Comparison of ENCODE assay signal across 17 cellular contexts in genomic region chr10:129058664-129059155, GRCh38.
DNase-seq lines count a peak whose midpoint lies in the region; ATAC-seq and TF ChIP-seq lines count a peak whose summit lies in the region.
"Had no signal": no experiment of that assay in that cellular context is flagged by ENCODE, and none has a peak within 500 bp of the region (broad histone marks: within the 10 kb centered on the region; RNA-seq: fewer than 3 reads in every experiment).

No MANE protein-coding gene starts in this region.

- POLR2A ChIA-PET in activated naive CD8-positive, alpha-beta T cell treated with anti-CD3 and anti-CD28 coated beads, Interleukin-2, amount 10 ng/mL, durations not matched to agents 7 days and 5 days (lab: Charles Lee): interaction anchor here (1.4 to 2.2 kb wide), 2 partner anchors 22 to 44 kb away, joined by 3 to 17 read pairs; no protein-coding TSS in a partner anchor

- H3K27me3 ChIP-seq in MM.1S (replicated peaks; ENCODE audit: insufficient read depth, low read length): no peaks in the 10 kb centered on the region

- no peak for ATAC-seq in activated naive CD8-positive, alpha-beta T cell treated with anti-CD3 and anti-CD28 coated beads, Interleukin-2, amount 10 ng/mL, durations not matched to agents 7 days and 5 days (ENCODE audit: low read depth)
- ATAC-seq in activated naive CD8-positive, alpha-beta T cell treated with anti-CD3 and anti-CD28 coated beads, Interleukin-2, amount 50 U/mL, for 24 hours: no peak
- ATAC-seq in GM21367 (IDR thresholded peaks at IDR 0.05; ENCODE audit: unreplicated experiment): no peak
- no peak for ATAC-seq in GM18498 (IDR thresholded peaks at IDR 0.05; ENCODE audit: unreplicated experiment)

- DNase-seq in activated naive CD8-positive, alpha-beta T cell treated with anti-CD3 and anti-CD28 coated beads, Interleukin-2, amount 10 ng/mL, durations not matched to agents 7 days and 5 days: peak; percentile 21
- no peak for DNase-seq in activated naive CD8-positive, alpha-beta T cell treated with anti-CD3 and anti-CD28 coated beads, Interleukin-2, amount 50 U/mL, for 24 hours
- DNase-seq in MM.1S (no peak), immature natural killer cell (no peak), DMS114 treated with DMSO at 0.1 percent for 48 hours (lab: John Stamatoyannopoulos, UW; ENCODE audit: unreplicated experiment) (no peak)
- DNase-seq: Calu3, GDM1, IMR-90, NCI-H1417, NCI-H1694 treated with DMSO at 0.1 percent for 48 hours, NCI-H2081 treated with DMSO at 0.1 percent for 48 hours, NCI-H524 treated with DMSO at 0.1 percent for 48 hours, SIG-M5, SK-N-SH had no signal

- H3K9me3 ChIP-seq in MM.1S (replicated peaks; ENCODE audit: insufficient read depth, low read length): no peaks in the 10 kb centered on the region
- H3K9me3 ChIP-seq: SK-N-SH had no signal

- H3K9ac ChIP-seq in MM.1S (ENCODE audit: low read length): peak overlapping the region; percentile 82
- H3K9ac ChIP-seq: SK-N-SH had no signal

- H3K4me3 Mint-ChIP-seq in activated naive CD8-positive, alpha-beta T cell treated with anti-CD3 and anti-CD28 coated beads, Interleukin-2, amount 10 ng/mL, durations not matched to agents 7 days and 5 days: no peak overlapping the region
- no peak overlapping the region for H3K4me3 Mint-ChIP-seq in activated naive CD8-positive, alpha-beta T cell treated with anti-CD3 and anti-CD28 coated beads, Interleukin-2, amount 50 U/mL, for 24 hours
- H3K4me3 Mint-ChIP-seq in immature natural killer cell: peak overlapping the region in 4 of 5 donors; percentile 68 to 86 (median 76)

- H3K4me1 ChIP-seq in MM.1S (ENCODE audit: low read length): peaks cover 38% of the 10 kb centered on the region

- peak overlapping the region; percentile 75; the same call in 1 of the 2 replicates for H3K4me2 ChIP-seq in MM.1S (ENCODE audit: low read depth, low read length)
- H3K4me2 ChIP-seq: SK-N-SH had no signal

- H2AFZ ChIP-seq in MM.1S (ENCODE audit: low read length): peak overlapping the region; percentile 22; the same call in 1 of the 2 replicates

- peaks cover 61% of the 10 kb centered on the region for H3K27me3 Mint-ChIP-seq in activated naive CD8-positive, alpha-beta T cell treated with anti-CD3 and anti-CD28 coated beads, Interleukin-2, amount 10 ng/mL, durations not matched to agents 7 days and 5 days
- no peaks in the 10 kb centered on the region for H3K27me3 Mint-ChIP-seq in activated naive CD8-positive, alpha-beta T cell treated with anti-CD3 and anti-CD28 coated beads, Interleukin-2, amount 50 U/mL, for 24 hours
- H3K27me3 Mint-ChIP-seq in immature natural killer cell (ENCODE audit: low read depth in 3 of 3): peaks cover 19 to 30% (median 21%) of the 10 kb centered on the region in 3 donors

- H3K9me3 Mint-ChIP-seq in activated naive CD8-positive, alpha-beta T cell treated with anti-CD3 and anti-CD28 coated beads, Interleukin-2, amount 10 ng/mL, durations not matched to agents 7 days and 5 days: no peaks in the 10 kb centered on the region
- no peaks in the 10 kb centered on the region for H3K9me3 Mint-ChIP-seq in activated naive CD8-positive, alpha-beta T cell treated with anti-CD3 and anti-CD28 coated beads, Interleukin-2, amount 50 U/mL, for 24 hours
- peaks cover 0 to 2% (median 0%) of the 10 kb centered on the region in 6 donors for H3K9me3 Mint-ChIP-seq in immature natural killer cell
- H3K9me3 Mint-ChIP-seq: CD8-positive, alpha-beta T cell had no signal

- no peaks in the 10 kb centered on the region for H3K36me3 Mint-ChIP-seq in activated naive CD8-positive, alpha-beta T cell treated with anti-CD3 and anti-CD28 coated beads, Interleukin-2, amount 10 ng/mL, durations not matched to agents 7 days and 5 days
- no peaks in the 10 kb centered on the region for H3K36me3 Mint-ChIP-seq in activated naive CD8-positive, alpha-beta T cell treated with anti-CD3 and anti-CD28 coated beads, Interleukin-2, amount 50 U/mL, for 24 hours (ENCODE audit: low read depth)
- no peaks in the 10 kb centered on the region for H3K36me3 Mint-ChIP-seq in immature natural killer cell
- H3K36me3 Mint-ChIP-seq: CD8-positive, alpha-beta T cell had no signal

- H3K4me1 Mint-ChIP-seq in activated naive CD8-positive, alpha-beta T cell treated with anti-CD3 and anti-CD28 coated beads, Interleukin-2, amount 10 ng/mL, durations not matched to agents 7 days and 5 days: peaks cover 23% of the 10 kb centered on the region
- peaks cover 21% of the 10 kb centered on the region for H3K4me1 Mint-ChIP-seq in activated naive CD8-positive, alpha-beta T cell treated with anti-CD3 and anti-CD28 coated beads, Interleukin-2, amount 50 U/mL, for 24 hours
- peaks cover 31 to 35% of the 10 kb centered on the region in 2 donors for H3K4me1 Mint-ChIP-seq in immature natural killer cell

- H3K4me3 ChIP-seq in MM.1S (ENCODE audit: low read length): no peak overlapping the region

- H3K27ac Mint-ChIP-seq in activated naive CD8-positive, alpha-beta T cell treated with anti-CD3 and anti-CD28 coated beads, Interleukin-2, amount 10 ng/mL, durations not matched to agents 7 days and 5 days: no peak overlapping the region
- H3K27ac Mint-ChIP-seq in activated naive CD8-positive, alpha-beta T cell treated with anti-CD3 and anti-CD28 coated beads, Interleukin-2, amount 50 U/mL, for 24 hours: no peak overlapping the region
- H3K27ac Mint-ChIP-seq in immature natural killer cell: no peak overlapping the region

- H3K36me3 ChIP-seq in MM.1S (replicated peaks; ENCODE audit: insufficient read depth, low read length): no peaks in the 10 kb centered on the region

- no peaks in the 10 kb centered on the region for H3K9me2 ChIP-seq in MM.1S (replicated peaks; ENCODE audit: insufficient read depth, low read length)
- H3K9me2 ChIP-seq: SK-N-SH had no signal

- H4K20me1 ChIP-seq in MM.1S (ENCODE audit: insufficient read depth, low read length): no peaks in the 10 kb centered on the region

- H3F3A ChIP-seq in MM.1S (ENCODE audit: insufficient read depth, low read length): peaks cover 22% of the 10 kb centered on the region

- TF ChIP-seq CTCF in MM.1S (IDR thresholded peaks at IDR 0.05; ENCODE audit: low read length): no peak

- no peaks in the 10 kb centered on the region for H3K79me2 ChIP-seq in MM.1S (ENCODE audit: low read length)

- peak overlapping the region; percentile 99 for H3K27ac ChIP-seq in MM.1S (ENCODE audit: low read length)

Comparison
In these comparisons a context has a peak if more than half of its experiments do, and no peak if none do; other contexts are left out.
1. H3K4me3 Mint-ChIP-seq: peak in immature natural killer cell (4 of 5); none in activated naive CD8-positive, alpha-beta T cell treated with anti-CD3 and anti-CD28 coated beads, Interleukin-2, amount 10 ng/mL, durations not matched to agents 7 days and 5 days (single experiment) and activated naive CD8-positive, alpha-beta T cell treated with anti-CD3 and anti-CD28 coated beads, Interleukin-2, amount 50 U/mL, for 24 hours (single experiment).